In the genomic region with DNA sequence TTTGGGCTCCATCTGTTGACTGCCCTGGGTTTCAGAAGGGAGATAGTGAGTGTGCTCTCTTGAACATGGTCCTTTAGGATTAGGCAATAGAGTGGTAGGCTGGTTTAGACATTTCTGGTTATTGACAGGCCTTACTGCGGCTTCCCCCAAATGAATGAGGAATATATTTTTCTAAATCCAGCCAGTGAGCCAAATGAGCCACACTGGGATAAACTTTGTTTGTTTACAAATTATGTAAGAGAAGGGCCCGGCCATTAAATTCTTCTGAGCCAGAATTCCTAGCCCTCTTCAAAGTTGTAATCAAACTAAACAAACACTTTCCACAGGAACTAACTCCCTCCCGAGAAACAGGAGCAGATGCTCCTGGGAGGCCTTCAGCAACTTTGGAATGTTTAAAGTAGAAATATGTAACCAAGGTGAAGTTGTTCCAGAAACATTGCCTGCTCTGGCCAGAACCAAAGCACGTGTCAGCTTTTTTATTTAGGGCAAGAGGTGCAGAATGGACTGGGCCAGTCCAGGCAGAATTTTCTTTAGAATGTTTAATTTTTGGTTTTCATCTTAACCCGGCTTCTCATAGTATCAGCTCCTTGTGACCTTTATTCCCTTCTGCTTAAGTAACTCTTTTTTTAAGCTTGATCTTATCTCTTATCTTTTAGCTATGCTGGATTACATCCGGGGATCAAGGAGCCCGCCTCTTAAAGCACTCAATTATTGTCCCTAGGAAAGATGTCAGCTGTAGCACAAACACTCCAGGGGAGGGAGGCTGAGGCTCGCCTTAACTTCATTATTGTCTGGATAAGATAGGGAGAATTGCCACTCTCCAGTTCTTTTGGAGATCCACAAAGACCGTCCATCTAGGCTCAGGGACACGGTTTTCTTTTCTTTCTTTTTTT, we compare ENCODE assay signal across 12 cellular contexts. TPM values are rescaled to one million over a fixed set of nuclear protein-coding genes. Genes with fewer than 3 reads are reported as not detected.
DNase-seq lines count a peak whose midpoint lies in the region; ATAC-seq, FAIRE-seq and TF ChIP-seq lines count a peak whose summit lies in the region.
"Had no signal": no experiment of that assay in that cellular context is flagged by ENCODE, and none has a peak within 500 bp of the region (broad histone marks: within the 10 kb centered on the region; RNA-seq: fewer than 3 reads in every experiment).

No MANE protein-coding gene starts in this region.

- H3K27ac ChIP-seq in right atrium auricular region (peak overlapping the region; percentile 57 to 82), rectal smooth muscle tissue (ENCODE audit: low read depth, low read length) (peak overlapping the region; percentile 73)
- H3K27ac ChIP-seq: HL-60 had no signal

- H3K4me3 ChIP-seq in right atrium auricular region (no peak overlapping the region), rectal smooth muscle tissue (ENCODE audit: low read length) (no peak overlapping the region)

- intact Hi-C loops in natural killer cell (cut with micrococcal nuclease), result no loop called here

- CTCF ChIA-PET in WTC11 (lab: Charles Lee), result interaction anchor here (0.7 kb wide), 1 partner anchor 61 kb away, joined by 4 read pairs; no protein-coding TSS in a partner anchor

- H3K9ac ChIP-seq in rectal smooth muscle tissue (ENCODE audit: low read length), result no peak overlapping the region

- H3K27ac Mint-ChIP-seq in WTC11, result peak overlapping the region; percentile 49
- no peak overlapping the region for H3K27ac Mint-ChIP-seq in natural killer cell
- H3K27ac Mint-ChIP-seq: activated CD4-positive, alpha-beta T cell treated with anti-CD3 and anti-CD28 coated beads, Interleukin-2, amount 10 ng/mL, durations not matched to agents 24 days and 14 days had no signal

- H3K9me3 ChIP-seq in right atrium auricular region, result no peaks in the 10 kb centered on the region

- POLR2A ChIA-PET in WTC11 (lab: Charles Lee), result no interaction called here

- H3K36me3 Mint-ChIP-seq in WTC11 (no peaks in the 10 kb centered on the region), natural killer cell (no peaks in the 10 kb centered on the region)
- H3K36me3 Mint-ChIP-seq: natural killer cell treated with Interleukin-12 subunit alpha and Interleukin-12 subunit beta and Interleukin-15 and Interleukin-18, amount 100 ng/mL, for 72 hours had no signal

- no peaks in the 10 kb centered on the region for H3K9me3 Mint-ChIP-seq in WTC11
- H3K9me3 Mint-ChIP-seq in natural killer cell, result no peaks in the 10 kb centered on the region
- H3K9me3 Mint-ChIP-seq: activated CD4-positive, alpha-beta T cell treated with anti-CD3 and anti-CD28 coated beads, Interleukin-2, amount 10 ng/mL, durations not matched to agents 24 days and 14 days; natural killer cell treated with Interleukin-12 subunit alpha and Interleukin-12 subunit beta and Interleukin-15 and Interleukin-18, amount 100 ng/mL, for 72 hours had no signal

- no peak for TF ChIP-seq POLR2A in GM12891 (IDR thresholded peaks at IDR 0.05; ENCODE audit: low read depth, low read length)

- no peak for FAIRE-seq in GM12891 (lab: Jason Lieb, UNC)

- H3K36me3 ChIP-seq in right atrium auricular region, result no peaks in the 10 kb centered on the region
- no peaks in the 10 kb centered on the region for H3K36me3 ChIP-seq in rectal smooth muscle tissue (ENCODE audit: control insufficient read depth, insufficient read depth, low read length)

- no peaks in the 10 kb centered on the region for H3K27me3 ChIP-seq in right atrium auricular region
- no peaks in the 10 kb centered on the region for H3K27me3 ChIP-seq in rectal smooth muscle tissue (ENCODE audit: control insufficient read depth, insufficient read depth, low read length)

- H3K4me3 Mint-ChIP-seq in WTC11, result no peak overlapping the region
- H3K4me3 Mint-ChIP-seq in natural killer cell, result no peak overlapping the region
- H3K4me3 Mint-ChIP-seq: activated CD4-positive, alpha-beta T cell treated with anti-CD3 and anti-CD28 coated beads, Interleukin-2, amount 10 ng/mL, durations not matched to agents 24 days and 14 days; natural killer cell treated with Interleukin-12 subunit alpha and Interleukin-12 subunit beta and Interleukin-15 and Interleukin-18, amount 100 ng/mL, for 72 hours had no signal

- TF ChIP-seq CTCF in WTC11 (IDR thresholded peaks at IDR 0.05), result no peak
- no peak for TF ChIP-seq CTCF in right atrium auricular region (IDR thresholded peaks at IDR 0.05)
- no peak for TF ChIP-seq CTCF in natural killer cell (IDR thresholded peaks at IDR 0.05)

- DNase-seq in DMS53 treated with DMSO at 0.1 percent for 48 hours (lab: John Stamatoyannopoulos, UW; ENCODE audit: unreplicated experiment), result peak; percentile 3
- DNase-seq in WTC11 (ENCODE audit: low spot score), result no peak
- no peak for DNase-seq in right atrium auricular region (ENCODE audit: low spot score)
- no peak for DNase-seq in GM12891 (ENCODE audit: insufficient read length, low spot score)
- no peak for DNase-seq in stimulated activated CD4-positive, alpha-beta T cell treated with anti-CD3 and anti-CD28 coated beads, Interleukin-4, amount 100 ng/mL, for 4 hours
- DNase-seq in natural killer cell, result no peak
- DNase-seq: activated CD4-positive, alpha-beta T cell treated with anti-CD3 and anti-CD28 coated beads, Interleukin-2, amount 10 ng/mL, durations not matched to agents 24 days and 14 days; NK-92 treated with Interleukin-12 subunit alpha and Interleukin-12 subunit beta, amount 100 ng/mL, for 24 hours had no signal

- peaks cover 0 to 46% of the 10 kb centered on the region in 2 donors for H3K4me1 ChIP-seq in right atrium auricular region
- H3K4me1 ChIP-seq in rectal smooth muscle tissue (ENCODE audit: control insufficient read depth, insufficient read depth, low read length), result peaks cover 29% of the 10 kb centered on the region

- H3K27me3 Mint-ChIP-seq in WTC11 (ENCODE audit: low read depth) (no peaks in the 10 kb centered on the region), natural killer cell (ENCODE audit: low read depth in 2 of 2) (peaks cover 22 to 27% of the 10 kb centered on the region in 2 donors)

- peaks cover 56% of the 10 kb centered on the region for H3K4me1 Mint-ChIP-seq in WTC11
- H3K4me1 Mint-ChIP-seq in natural killer cell, result peaks cover 0 to 4% of the 10 kb centered on the region in 2 donors

- ATAC-seq in WTC11 (no peak), HG03460 (IDR thresholded peaks at IDR 0.05; ENCODE audit: unreplicated experiment) (no peak), natural killer cell (no peak)
- ATAC-seq: natural killer cell treated with Interleukin-12 subunit alpha and Interleukin-12 subunit beta and Interleukin-15 and Interleukin-18, amount 100 ng/mL, for 72 hours had no signal

TF ChIP-seq in WTC11, 78 proteins besides CTCF, POLR2A, EP300 and RAD21 (continues in another document):
- TF ChIP-seq NR2C2 (CRISPR knock-in tag; IDR thresholded peaks at IDR 0.05), result no peak

TF ChIP-seq in GM12891, 5 proteins besides CTCF, POLR2A, EP300 and RAD21:
- TF ChIP-seq PAX5 (IDR thresholded peaks at IDR 0.05; ENCODE audit: insufficient read depth, low read length, severe bottlenecking), result no peak
- no peak for TF ChIP-seq TAF1 (IDR thresholded peaks at IDR 0.05; ENCODE audit: low read depth, low read length)
- TF ChIP-seq SPI1 (IDR thresholded peaks at IDR 0.05; ENCODE audit: low read depth, low read length), result no peak
- no peak for TF ChIP-seq POLR2AphosphoS5 (IDR thresholded peaks at IDR 0.05; ENCODE audit: low read depth, low read length)
- TF ChIP-seq POU2F2 (IDR thresholded peaks at IDR 0.05; ENCODE audit: low read depth, low read length), result no peak

RNA-seq across cellular contexts. Expression of a gene that starts 28.7 kb away (rescaled TPM):
- 20.6 to 25.4 TPM (median 21.6 TPM) in 3 replicates for total RNA-seq in WTC11 (2021)
- 10 to 100 TPM in 1 of 2 donors, 1 to 10 TPM in 1; 7.9 to 11.5 TPM for total RNA-seq in right atrium auricular region
- 0.03 TPM for polyA plus RNA-seq in GM12891 (2012; ENCODE audit: low read depth, missing spikeins)
- under 1 TPM; 0.23 to 0.34 (median 0.33) TPM for total RNA-seq in natural killer cell

Comparison
In these comparisons a context has a peak if more than half of its experiments do, and no peak if none do; other contexts are left out.
1. RNA of a gene that starts 28.7 kb away (total RNA-seq): 20.6 to 25.4 TPM in WTC11 and 7.9 to 11.5 TPM in right atrium auricular region; 0.23 to 0.34 TPM in natural killer cell; every median in the first group is over 4 times any median in the second.